ENCODE assay signal across 8 cellular contexts in genomic region chr10:87864497-87865059, GRCh38. TPM values are rescaled to one million over a fixed set of nuclear protein-coding genes. Genes with fewer than 3 reads are reported as not detected.
DNase-seq lines count a peak whose midpoint lies in the region; ATAC-seq and TF ChIP-seq lines count a peak whose summit lies in the region.

No MANE protein-coding gene starts in this region.

- no peaks in the 10 kb centered on the region for H3K36me3 ChIP-seq in ovary

- intact Hi-C loops in activated CD4-positive, alpha-beta T cell treated with anti-CD3 and anti-CD28 coated beads, Interleukin-2, amount 10 ng/mL, durations not matched to agents 24 days and 14 days (cut with micrococcal nuclease), result loop anchor here (2.0 kb wide), 1 partner anchor 54 kb away; no protein-coding TSS in a partner anchor
- intact Hi-C loops in ovary (cut with DNase I), result loop anchor here in 2 of 4 donors (5.0 kb wide), 4 partner anchors 523 to 693 kb away; no protein-coding TSS in a partner anchor

- peak overlapping the region; percentile 85 for H3K27ac Mint-ChIP-seq in activated CD4-positive, alpha-beta T cell treated with anti-CD3 and anti-CD28 coated beads, Interleukin-2, amount 10 ng/mL, durations not matched to agents 24 days and 14 days

- 0 to 1% (median 0%) methylated on average over 16 of the region's 16 CpGs for WGBS in ovary, 3 donors

- no peaks in the 10 kb centered on the region for H3K9me3 Mint-ChIP-seq in activated CD4-positive, alpha-beta T cell treated with anti-CD3 and anti-CD28 coated beads, Interleukin-2, amount 10 ng/mL, durations not matched to agents 24 days and 14 days

- TF ChIP-seq EP300 in ovary (IDR thresholded peaks at IDR 0.05), result no peak

- peaks cover 2% of the 10 kb centered on the region for H3K4me1 ChIP-seq in ovary (ENCODE audit: insufficient read depth)

- H3K36me3 Mint-ChIP-seq in activated CD4-positive, alpha-beta T cell treated with anti-CD3 and anti-CD28 coated beads, Interleukin-2, amount 10 ng/mL, durations not matched to agents 24 days and 14 days (ENCODE audit: low read depth), result peaks cover 26% of the 10 kb centered on the region

- peak overlapping the region; percentile 54 for H3K4me3 ChIP-seq in ovary

- H3K4me3 Mint-ChIP-seq in activated CD4-positive, alpha-beta T cell treated with anti-CD3 and anti-CD28 coated beads, Interleukin-2, amount 10 ng/mL, durations not matched to agents 24 days and 14 days, result peak overlapping the region; percentile 92

- no peaks in the 10 kb centered on the region for H3K27me3 Mint-ChIP-seq in activated CD4-positive, alpha-beta T cell treated with anti-CD3 and anti-CD28 coated beads, Interleukin-2, amount 10 ng/mL, durations not matched to agents 24 days and 14 days

- no peak for DNase-seq in activated CD4-positive, alpha-beta T cell treated with anti-CD3 and anti-CD28 coated beads, Interleukin-2, amount 10 ng/mL, durations not matched to agents 24 days and 14 days
- DNase-seq in activated CD4-positive, alpha-beta T cell treated with anti-CD3 and anti-CD28 coated beads for 4 hours, result no peak
- DNase-seq in epithelial cell of prostate (ENCODE audit: low read depth, low spot score) (no peak), ovary (no peak), AG20443 (ENCODE audit: low spot score) (no peak)

- H3K27ac ChIP-seq in epithelial cell of prostate (peak overlapping the region; percentile 96), ovary (peak overlapping the region; percentile 93 to 97)

- H3K4me1 Mint-ChIP-seq in activated CD4-positive, alpha-beta T cell treated with anti-CD3 and anti-CD28 coated beads, Interleukin-2, amount 10 ng/mL, durations not matched to agents 24 days and 14 days, result peaks cover 53% of the 10 kb centered on the region

- no peaks in the 10 kb centered on the region for H3K9me3 ChIP-seq in ovary

- ATAC-seq in HG02642 (IDR thresholded peaks at IDR 0.05; ENCODE audit: poor library complexity, unreplicated experiment) (no peak), HG03025 (IDR thresholded peaks at IDR 0.05; ENCODE audit: low FRiP score, unreplicated experiment) (no peak)

- peak; percentile 17; the same call in 1 of the 2 replicates for TF ChIP-seq POLR2A in Raji (IDR thresholded peaks at IDR 0.05; ENCODE audit: insufficient read depth, low read depth, low read length)
- TF ChIP-seq POLR2A in ovary (IDR thresholded peaks at IDR 0.05), result no peak

- H3K27me3 ChIP-seq in ovary, result no peaks in the 10 kb centered on the region

- no peak for TF ChIP-seq CTCF in ovary (IDR thresholded peaks at IDR 0.05)

RNA-seq across cellular contexts. Expression of gene PTEN, which starts 1.2 kb away (rescaled TPM):
- total RNA-seq in activated CD4-positive, alpha-beta T cell treated with anti-CD3 and anti-CD28 coated beads, Interleukin-2, amount 10 ng/mL, durations not matched to agents 24 days and 14 days, result 48.6 and 51.3 TPM in 2 replicates
- total RNA-seq in ovary, result 100 to 1,000 TPM in 4 of 7 donors, 10 to 100 TPM in 3; 69.8 to 182 (median 112) TPM
- 10 to 100 TPM; 23.7 to 84.7 TPM for polyA plus RNA-seq in ovary

RNA-seq across cellular contexts. Expression of gene KLLN, which starts 1.2 kb away (rescaled TPM):
- 0.54 and 1.0 TPM in 2 replicates for total RNA-seq in activated CD4-positive, alpha-beta T cell treated with anti-CD3 and anti-CD28 coated beads, Interleukin-2, amount 10 ng/mL, durations not matched to agents 24 days and 14 days
- 1 to 10 TPM in 1 of 7 donors, under 1 TPM in 6; 0.33 to 2.0 (median 0.61) TPM for total RNA-seq in ovary
- polyA plus RNA-seq in ovary, result under 1 TPM; 0.22 to 0.60 TPM

RNA-seq across cellular contexts. Expression of gene ATAD1, which starts 46.6 kb away (rescaled TPM):
- 54.1 and 55.5 TPM in 2 replicates for total RNA-seq in activated CD4-positive, alpha-beta T cell treated with anti-CD3 and anti-CD28 coated beads, Interleukin-2, amount 10 ng/mL, durations not matched to agents 24 days and 14 days
- 10 to 100 TPM; 23.1 to 51.0 (median 39.1) TPM for total RNA-seq in ovary
- polyA plus RNA-seq in ovary, result 10 to 100 TPM; 21.5 to 40.7 TPM
